In the genomic region with DNA sequence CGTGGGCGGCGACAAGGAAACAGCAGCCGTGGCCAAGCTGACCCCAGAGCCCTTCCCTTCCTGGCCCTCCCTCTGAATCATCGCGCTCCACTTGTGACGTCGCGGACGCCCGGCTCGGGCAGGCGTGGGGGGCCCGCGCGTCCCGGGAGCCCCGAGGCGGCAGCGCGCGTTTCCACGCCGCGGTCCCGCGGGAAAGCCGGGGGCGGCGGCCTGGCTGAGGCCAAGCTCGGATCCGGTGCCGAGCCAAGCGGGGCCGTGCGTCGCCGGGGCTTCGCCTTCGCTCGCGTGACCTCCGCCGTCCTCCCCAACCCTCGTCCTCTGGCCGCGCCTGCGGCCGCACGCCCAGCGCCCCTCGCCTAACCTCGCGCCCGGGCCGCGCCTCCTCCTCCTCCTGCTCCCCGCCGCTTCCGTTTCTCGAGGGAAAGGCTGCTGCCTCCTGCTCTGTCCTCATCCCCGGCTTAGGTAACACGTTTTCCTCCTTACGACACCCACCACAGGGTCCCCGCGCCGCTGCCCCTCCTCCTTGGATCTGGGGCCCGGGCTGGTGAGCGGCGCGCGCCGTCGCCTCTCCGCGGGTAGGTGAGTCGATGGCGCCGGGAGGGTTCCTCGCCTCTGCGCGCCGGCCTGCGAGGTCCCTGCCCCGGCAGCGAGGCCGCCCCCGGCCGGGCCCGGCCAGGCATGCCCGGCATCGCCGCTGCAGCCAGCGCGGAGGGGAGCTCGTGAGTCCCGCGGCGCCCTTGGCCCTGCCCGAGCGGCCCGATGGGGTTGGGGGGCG, we compare ENCODE assay signal across 9 cellular contexts. TPM values are rescaled to one million over a fixed set of nuclear protein-coding genes. Genes with fewer than 3 reads are reported as not detected.
DNase-seq lines count a peak whose midpoint lies in the region; ATAC-seq, FAIRE-seq and TF ChIP-seq lines count a peak whose summit lies in the region.
"Had no signal": no experiment of that assay in that cellular context is flagged by ENCODE, and none has a peak within 500 bp of the region (broad histone marks: within the 10 kb centered on the region; RNA-seq: fewer than 3 reads in every experiment).

A gene with protein sequence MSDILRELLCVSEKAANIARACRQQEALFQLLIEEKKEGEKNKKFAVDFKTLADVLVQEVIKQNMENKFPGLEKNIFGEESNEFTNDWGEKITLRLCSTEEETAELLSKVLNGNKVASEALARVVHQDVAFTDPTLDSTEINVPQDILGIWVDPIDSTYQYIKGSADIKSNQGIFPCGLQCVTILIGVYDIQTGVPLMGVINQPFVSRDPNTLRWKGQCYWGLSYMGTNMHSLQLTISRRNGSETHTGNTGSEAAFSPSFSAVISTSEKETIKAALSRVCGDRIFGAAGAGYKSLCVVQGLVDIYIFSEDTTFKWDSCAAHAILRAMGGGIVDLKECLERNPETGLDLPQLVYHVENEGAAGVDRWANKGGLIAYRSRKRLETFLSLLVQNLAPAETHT (plus strand): TSS at position 90 of the 775 bp plus-strand sequence. CDS start 16,514 bp downstream, outside the sequence.

- TF ChIP-seq CTCF in tibial nerve (IDR thresholded peaks at IDR 0.05) = no peak

- peak; percentile 79 for DNase-seq in COLO668 (lab: John Stamatoyannopoulos, UW; ENCODE audit: unreplicated experiment)
- DNase-seq in RCC 7860 (ENCODE audit: low spot score) = peak; percentile 13
- peak; percentile 25 for DNase-seq in activated gamma-delta T cell treated with Interleukin-2 at 50 U/mL for 16 hours
- peak; percentile 20 for DNase-seq in fibroblast of the conjunctiva (ENCODE audit: low read depth)
- peak; percentile 79 for DNase-seq in natural killer cell treated with Interleukin-12 subunit alpha and Interleukin-12 subunit beta and Interleukin-15 and Interleukin-18, amount 100 ng/mL, for 72 hours (ENCODE audit: low spot score)
- DNase-seq in tibial nerve (ENCODE audit: low spot score in 2 of 2) = peak; percentile 26 to 47

- FAIRE-seq in RCC 7860 (lab: Jason Lieb, UNC) = no peak
- FAIRE-seq: endometrium had no signal

- no peaks in the 10 kb centered on the region for H3K9me3 Mint-ChIP-seq in natural killer cell treated with Interleukin-12 subunit alpha and Interleukin-12 subunit beta and Interleukin-15 and Interleukin-18, amount 100 ng/mL, for 72 hours

- H3K27me3 ChIP-seq in tibial nerve = no peaks in the 10 kb centered on the region

- peak in 1 of 2 donors; percentile 60 for TF ChIP-seq EP300 in tibial nerve (IDR thresholded peaks at IDR 0.05)

- H3K27ac Mint-ChIP-seq in natural killer cell treated with Interleukin-12 subunit alpha and Interleukin-12 subunit beta and Interleukin-15 and Interleukin-18, amount 100 ng/mL, for 72 hours = peak within 1 kb of the TSS; percentile 61 to 63

- TF ChIP-seq POLR2A in tibial nerve (IDR thresholded peaks at IDR 0.05) = peak; percentile 36 to 68

- WGBS in tibial nerve, 2 donors = 0% methylated on average over 48 to 84 of the region's 103 CpGs

- peaks cover 0 to 32% (median 9%) of the 10 kb centered on the region in 4 donors for H3K4me1 ChIP-seq in tibial nerve

- H3K9me3 ChIP-seq in tibial nerve = no peaks in the 10 kb centered on the region

- H3K36me3 Mint-ChIP-seq in natural killer cell treated with Interleukin-12 subunit alpha and Interleukin-12 subunit beta and Interleukin-15 and Interleukin-18, amount 100 ng/mL, for 72 hours = no peaks in the 10 kb centered on the region

- peaks cover 13 to 16% of the 10 kb centered on the region in 2 donors for H3K4me1 Mint-ChIP-seq in natural killer cell treated with Interleukin-12 subunit alpha and Interleukin-12 subunit beta and Interleukin-15 and Interleukin-18, amount 100 ng/mL, for 72 hours (ENCODE audit: low read depth in 2 of 2)

- no peaks in the 10 kb centered on the region for H3K27me3 Mint-ChIP-seq in natural killer cell treated with Interleukin-12 subunit alpha and Interleukin-12 subunit beta and Interleukin-15 and Interleukin-18, amount 100 ng/mL, for 72 hours

- peak within 1 kb of the TSS; percentile 85 to 94 (median 93) for H3K27ac ChIP-seq in tibial nerve

- H3K4me3 ChIP-seq in tibial nerve = peak within 1 kb of the TSS; percentile 61 to 83 (median 70)

- H3K4me3 Mint-ChIP-seq in natural killer cell treated with Interleukin-12 subunit alpha and Interleukin-12 subunit beta and Interleukin-15 and Interleukin-18, amount 100 ng/mL, for 72 hours = peak within 1 kb of the TSS; percentile 89

- ATAC-seq in GM19328 (IDR thresholded peaks at IDR 0.05; ENCODE audit: unreplicated experiment) = peak; percentile 50
- ATAC-seq in HG03378 (IDR thresholded peaks at IDR 0.05; ENCODE audit: unreplicated experiment) = peak; percentile 37
- peak; percentile 87 to 90 for ATAC-seq in natural killer cell treated with Interleukin-12 subunit alpha and Interleukin-12 subunit beta and Interleukin-15 and Interleukin-18, amount 100 ng/mL, for 72 hours

- no peaks in the 10 kb centered on the region for H3K36me3 ChIP-seq in tibial nerve

RNA-seq across cellular contexts. Expression of the gene that starts here (rescaled TPM):
- total RNA-seq in natural killer cell treated with Interleukin-12 subunit alpha and Interleukin-12 subunit beta and Interleukin-15 and Interleukin-18, amount 100 ng/mL, for 72 hours = 10 to 100 TPM; 13.5 to 19.4 TPM
- total RNA-seq in tibial nerve = 10 to 100 TPM; 14.7 to 21.0 (median 15.8) TPM

Comparison
In these comparisons a context has a peak if more than half of its experiments do, and no peak if none do; other contexts are left out.
1. Peak in every context shown above with its lines: DNase-seq, ATAC-seq, H3K4me3 ChIP-seq and H3K27ac ChIP-seq.
2. DNase-seq: peak in every context shown above with its lines; median percentile 79 in COLO668; 79 in natural killer cell treated with Interleukin-12 subunit alpha and Interleukin-12 subunit beta and Interleukin-15 and Interleukin-18, amount 100 ng/mL, for 72 hours; 36 in tibial nerve; 25 in activated gamma-delta T cell treated with Interleukin-2 at 50 U/mL for 16 hours; 20 in fibroblast of the conjunctiva; 13 in RCC 7860.
3. ATAC-seq: peak in every context shown above with its lines; median percentile 88 in natural killer cell treated with Interleukin-12 subunit alpha and Interleukin-12 subunit beta and Interleukin-15 and Interleukin-18, amount 100 ng/mL, for 72 hours; 50 in GM19328; 37 in HG03378.